ENCODE assay signal across 13 cellular contexts in genomic region chr7:5590596-5591546, GRCh38. TPM values are rescaled to one million over a fixed set of nuclear protein-coding genes. Genes with fewer than 3 reads are reported as not detected.
DNase-seq lines count a peak whose midpoint lies in the region; ATAC-seq, FAIRE-seq and TF ChIP-seq lines count a peak whose summit lies in the region.
"Had no signal": no experiment of that assay in that cellular context is flagged by ENCODE, and none has a peak within 500 bp of the region (broad histone marks: within the 10 kb centered on the region; RNA-seq: fewer than 3 reads in every experiment).

No MANE protein-coding gene starts in this region.

- no peaks in the 10 kb centered on the region for H3K9me3 ChIP-seq in adipocyte (ENCODE audit: control insufficient read depth, low read length)
- H3K9me3 ChIP-seq in hepatocyte (ENCODE audit: low read depth) = no peaks in the 10 kb centered on the region

- no peaks in the 10 kb centered on the region for H3K9me2 ChIP-seq in hepatocyte (replicated peaks; ENCODE audit: insufficient read depth)

- TF ChIP-seq CTCF in hepatocyte (IDR thresholded peaks at IDR 0.05; ENCODE audit: poor library complexity) = no peak

- H2AFZ ChIP-seq in hepatocyte = no peak overlapping the region

- DNase-seq in DMS53 (lab: John Stamatoyannopoulos, UW) (peak; percentile 48), DMS53 treated with DMSO at 0.1 percent for 48 hours (lab: John Stamatoyannopoulos, UW; ENCODE audit: unreplicated experiment) (no peak), adipocyte (ENCODE audit: low read depth) (peak; percentile 16), hepatocyte (ENCODE audit: low spot score) (no peak), RCC 7860 (ENCODE audit: low spot score) (no peak)
- no peak for DNase-seq in activated naive CD4-positive, alpha-beta T cell treated with anti-CD3 and anti-CD28 coated beads, Interleukin-2, amount 50 U/mL, for 16 hours
- DNase-seq: activated CD4-positive, alpha-beta memory T cell treated with anti-CD3 and anti-CD28 coated beads for 36 hours; activated naive CD8-positive, alpha-beta T cell treated with anti-CD3 and anti-CD28 coated beads, Interleukin-2, amount 10 ng/mL, durations not matched to agents 7 days and 5 days; NCI-H526 treated with DMSO at 0.1 percent for 48 hours; stimulated activated CD4-positive, alpha-beta T cell treated with anti-CD3 and anti-CD28 coated beads, Interleukin-15, amount 100 ng/mL, for 24 hours had no signal

- FAIRE-seq in RCC 7860 (lab: Jason Lieb, UNC) = no peak

- no peak overlapping the region for H3K9ac ChIP-seq in adipocyte (ENCODE audit: low read length)

- peaks cover 28% of the 10 kb centered on the region for H3K79me2 ChIP-seq in hepatocyte

- H3K27ac ChIP-seq in hepatocyte (peak overlapping the region; percentile 31), temporal lobe (ENCODE audit: low read depth, low read length) (peak overlapping the region; percentile 77)
- H3K27ac ChIP-seq: 22Rv1 had no signal

- no peak overlapping the region for H3K4me2 ChIP-seq in hepatocyte

- H3K4me1 ChIP-seq in adipocyte (ENCODE audit: control insufficient read depth, insufficient read depth, low read length) = peaks cover 22% of the 10 kb centered on the region
- H3K4me1 ChIP-seq in hepatocyte (ENCODE audit: insufficient read depth) = peaks cover 19% of the 10 kb centered on the region

- WGBS in hepatocyte (ENCODE audit: low lambda C conversion rate, missing lambda C conversion rate) = 70% methylated on average over 18 of the region's 18 CpGs

- H3K4me3 ChIP-seq in adipocyte (ENCODE audit: low read length) (no peak overlapping the region), hepatocyte (no peak overlapping the region)

- no peaks in the 10 kb centered on the region for H3K36me3 ChIP-seq in adipocyte (ENCODE audit: control insufficient read depth, insufficient read depth, low read length, severe bottlenecking)
- no peaks in the 10 kb centered on the region for H3K36me3 ChIP-seq in hepatocyte (replicated peaks; ENCODE audit: insufficient read depth, low read depth)

- peaks cover 3% of the 10 kb centered on the region for H4K20me1 ChIP-seq in hepatocyte (ENCODE audit: insufficient read depth, poor library complexity, severe bottlenecking)

- H3K27me3 ChIP-seq in adipocyte (replicated peaks; ENCODE audit: control insufficient read depth, insufficient read depth, low read length) (no peaks in the 10 kb centered on the region), hepatocyte (peaks cover 6% of the 10 kb centered on the region)

- no peak for ATAC-seq in GM21723 (IDR thresholded peaks at IDR 0.05; ENCODE audit: unreplicated experiment)

RNA-seq across cellular contexts. Expression of gene FSCN1, which starts 1.7 kb away (rescaled TPM):
- total RNA-seq in hepatocyte (82.9 and 117 TPM in 2 replicates), temporal lobe (151 TPM)
- polyA plus RNA-seq in hepatocyte = 120 and 132 TPM in 2 replicates

Comparison
In these comparisons a context has a peak if more than half of its experiments do, and no peak if none do; other contexts are left out.
1. DNase-seq: peak in DMS53 (single experiment) and adipocyte (single experiment); none in DMS53 treated with DMSO at 0.1 percent for 48 hours (single experiment), hepatocyte (single experiment), activated naive CD4-positive, alpha-beta T cell treated with anti-CD3 and anti-CD28 coated beads, Interleukin-2, amount 50 U/mL, for 16 hours (single experiment) and RCC 7860 (single experiment).